Comparison of ENCODE assay signal across 30 cellular contexts in the genomic region with DNA sequence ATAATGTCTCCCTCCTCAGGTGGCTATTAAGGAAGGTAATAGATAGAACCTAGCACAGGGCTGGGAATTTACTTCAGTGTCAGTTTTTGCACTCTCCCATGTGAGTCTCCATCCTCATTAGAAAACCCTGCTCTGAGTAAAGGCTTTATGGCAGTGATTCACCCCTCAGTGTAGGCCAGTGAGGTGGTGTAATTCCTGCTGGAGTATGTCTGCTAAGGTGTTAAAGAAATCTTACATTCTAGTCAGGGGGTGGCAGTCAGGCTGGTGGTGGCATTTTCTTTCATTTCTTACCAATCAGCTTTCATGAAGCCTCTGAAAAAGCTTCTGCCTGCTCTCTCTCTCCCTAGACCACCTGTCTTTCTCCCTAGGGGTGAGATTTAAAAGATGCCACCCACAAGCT.
"Had no signal": no experiment of that assay in that cellular context is flagged by ENCODE, and none has a peak within 500 bp of the region (broad histone marks: within the 10 kb centered on the region; RNA-seq: fewer than 3 reads in every experiment).

No MANE protein-coding gene starts in this region.

- ATAC-seq: activated CD8-positive, alpha-beta T cell treated with anti-CD3 and anti-CD28 coated beads for 36 hours; activated naive CD4-positive, alpha-beta T cell treated with anti-CD3 and anti-CD28 coated beads, Interleukin-2, amount 50 U/mL, for 72 hours; activated T-cell treated with anti-CD3 and anti-CD28 coated beads, Interleukin-2, amount 50 U/mL, for 4 hours; activated T-cell treated with anti-CD3 and anti-CD28 coated beads, Interleukin-2, amount 50 U/mL, for 72 hours; activated T-helper 17 cell treated with anti-CD3 and anti-CD28 coated beads, Interleukin-2, amount 50 U/mL, for 72 hours; body of pancreas had no signal

- DNase-seq: activated B cell treated with CpG ODN at 0.5 μM for 24 hours; activated CD4-positive, alpha-beta memory T cell treated with anti-CD3 and anti-CD28 coated beads for 36 hours; activated CD4-positive, alpha-beta T cell treated with anti-CD3 and anti-CD28 coated beads for 4 hours; activated CD4-positive, alpha-beta T cell treated with anti-CD3 and anti-CD28 coated beads, Interleukin-2, amount 10 ng/mL, durations not matched to agents 24 days and 14 days; activated CD4-positive, alpha-beta T cell treated with anti-CD3 and anti-CD28 coated beads, Interleukin-2, amount 50 U/mL, for 1 hour; activated CD4-positive, alpha-beta T cell treated with anti-CD3 and anti-CD28 coated beads, Interleukin-2, amount 50 U/mL, for 4 hours; activated CD4-positive, CD25-positive, alpha-beta regulatory T cell treated with anti-CD3 and anti-CD28 coated beads, Interleukin-2, amount 50 U/mL, for 72 hours; activated CD8-positive, alpha-beta memory T cell treated with anti-CD3 and anti-CD28 coated beads, Interleukin-2, amount 50 U/mL, for 4 hours; activated CD8-positive, alpha-beta T cell treated with anti-CD3 and anti-CD28 coated beads for 36 hours; activated effector memory CD4-positive, alpha-beta T cell treated with anti-CD3 and anti-CD28 coated beads, Interleukin-2, amount 50 U/mL, for 16 hours; activated gamma-delta T cell treated with Interleukin-2 at 50 U/mL for 16 hours; activated naive CD4-positive, alpha-beta T cell; activated naive CD4-positive, alpha-beta T cell treated with anti-CD3 and anti-CD28 coated beads for 36 hours; activated naive CD4-positive, alpha-beta T cell treated with anti-CD3 and anti-CD28 coated beads, Interleukin-2, amount 50 U/mL, for 16 hours; activated naive CD8-positive, alpha-beta T cell treated with anti-CD3 and anti-CD28 coated beads for 36 hours; activated T-cell treated with anti-CD3 and anti-CD28 coated beads for 4 hours; activated T-cell treated with anti-CD3 and anti-CD28 coated beads, Interleukin-2, amount 50 U/mL, for 1 hour; activated T-cell treated with anti-CD3 and anti-CD28 coated beads, Interleukin-2, amount 50 U/mL, for 4 hours; activated T-cell treated with anti-CD3 and anti-CD28 coated beads, Interleukin-2, amount 50 U/mL, for 72 hours; adrenal gland; amniotic stem cell; aorta; body of pancreas; brain microvascular endothelial cell; central memory CD4-positive, alpha-beta T cell; T-helper 1 cell; T-helper 2 cell; T-helper 9 cell had no signal
